17 cellular contexts compared by ENCODE assay signal in genomic region chr9:91783876-91784672, GRCh38.
DNase-seq lines count a peak whose midpoint lies in the region; ATAC-seq and TF ChIP-seq lines count a peak whose summit lies in the region.
"Had no signal": no experiment of that assay in that cellular context is flagged by ENCODE, and none has a peak within 500 bp of the region (broad histone marks: within the 10 kb centered on the region; RNA-seq: fewer than 3 reads in every experiment).

No MANE protein-coding gene starts in this region.

- H2BK12ac ChIP-seq in neuronal stem cell (ENCODE audit: low read length), result no peak overlapping the region

- no peak overlapping the region for H2BK15ac ChIP-seq in neuronal stem cell (ENCODE audit: low read length)

- no peak overlapping the region for H2AK5ac ChIP-seq in neuronal stem cell (ENCODE audit: low read depth, low read length)

- H4K8ac ChIP-seq in neuronal stem cell (ENCODE audit: low read depth, low read length), result no peak overlapping the region

- H3K14ac ChIP-seq in neuronal stem cell (ENCODE audit: low read length), result peak overlapping the region; percentile 32

- TF ChIP-seq EP300 in Ishikawa (IDR thresholded peaks at IDR 0.05; ENCODE audit: borderline replicate concordance) (no peak), esophagus muscularis mucosa (IDR thresholded peaks at IDR 0.05) (no peak)

- H3K4me1 ChIP-seq in esophagus muscularis mucosa (peaks cover 0 to 71% (median 67%) of the 10 kb centered on the region in 4 donors), neuronal stem cell (ENCODE audit: control insufficient read depth in 2 of 2, insufficient read depth in 1 of 2, low read depth in 1 of 2, low read length in 2 of 2) (peaks cover 4 to 7% of the 10 kb centered on the region in 2 donors)

- H3K36me3 ChIP-seq in esophagus muscularis mucosa (no peaks in the 10 kb centered on the region), neuronal stem cell (replicated peaks in 1 of 2; ENCODE audit: control insufficient read depth in 2 of 2, insufficient read depth in 2 of 2, low read length in 2 of 2) (peaks cover 2 to 10% of the 10 kb centered on the region in 2 donors)

- H4K91ac ChIP-seq in neuronal stem cell (ENCODE audit: low read depth, low read length, poor library complexity), result no peak overlapping the region

- no peak overlapping the region for H3K9ac ChIP-seq in neuronal stem cell (ENCODE audit: low read depth, low read length, poor library complexity)

- peak overlapping the region; percentile 44 for H3K23ac ChIP-seq in neuronal stem cell (ENCODE audit: low read depth, low read length, poor library complexity)

- H3K4ac ChIP-seq in neuronal stem cell (ENCODE audit: low read length), result no peak overlapping the region

- TF ChIP-seq CTCF in esophagus muscularis mucosa (IDR thresholded peaks at IDR 0.05) (no peak), type B pancreatic cell (conservative IDR thresholded peaks at IDR 0.05) (no peak)

- peaks cover 53% of the 10 kb centered on the region for H3K4me1 Mint-ChIP-seq in type B pancreatic cell (ENCODE audit: unreplicated experiment)
- H3K4me1 Mint-ChIP-seq: CD14-positive monocyte had no signal

- H2AFZ ChIP-seq in neuronal stem cell (ENCODE audit: low read length), result no peak overlapping the region

- peak overlapping the region; percentile 25 for H3K27ac Mint-ChIP-seq in type B pancreatic cell

- ATAC-seq in HG02973 (IDR thresholded peaks at IDR 0.05; ENCODE audit: unreplicated experiment), result no peak
- no peak for ATAC-seq in GM19463 (IDR thresholded peaks at IDR 0.05; ENCODE audit: unreplicated experiment)

- no peak for TF ChIP-seq POLR2A in esophagus muscularis mucosa (IDR thresholded peaks at IDR 0.05; ENCODE audit: low read depth)

- H3K27ac ChIP-seq in esophagus muscularis mucosa (replicated peaks in 1 of 4) (peak overlapping the region; percentile 69 to 78 (median 72)), neuronal stem cell (replicated peaks; ENCODE audit: low read length) (no peak overlapping the region)

- intact Hi-C loops in esophagus muscularis mucosa (cut with DNase I), result no loop called here

- H3K9me3 ChIP-seq in esophagus muscularis mucosa (no peaks in the 10 kb centered on the region), neuronal stem cell (replicated peaks in 1 of 2; ENCODE audit: control insufficient read depth in 2 of 2, insufficient read depth in 1 of 2, low read depth in 1 of 2, low read length in 2 of 2) (peaks cover 3 to 27% of the 10 kb centered on the region in 2 donors)

- H2BK5ac ChIP-seq in neuronal stem cell (ENCODE audit: low read length), result no peak overlapping the region

- TF ChIP-seq RAD21 in Ishikawa (IDR thresholded peaks at IDR 0.05; ENCODE audit: low read depth), result no peak

- 67% methylated on average over 14 of the region's 14 CpGs for WGBS in esophagus muscularis mucosa
- no CpG with 5 or more reads among the region's 14 CpGs for WGBS in neuronal stem cell (ENCODE audit: extremely low coverage in 2 of 2, insufficient read length in 2 of 2, insufficient replicate concordance in 1 of 2), 2 donors

- H3K4me2 ChIP-seq in neuronal stem cell (ENCODE audit: insufficient read depth, low read length, poor library complexity, severe bottlenecking), result no peak overlapping the region

- peaks cover 4% of the 10 kb centered on the region for H3K79me1 ChIP-seq in neuronal stem cell (ENCODE audit: low read depth, low read length)

- peaks cover 18% of the 10 kb centered on the region for H3K36me3 Mint-ChIP-seq in type B pancreatic cell
- H3K36me3 Mint-ChIP-seq: CD14-positive monocyte had no signal

- H3K4me3 Mint-ChIP-seq in type B pancreatic cell, result no peak overlapping the region
- H3K4me3 Mint-ChIP-seq: CD14-positive monocyte had no signal

- H3K27me3 ChIP-seq in esophagus muscularis mucosa (no peaks in the 10 kb centered on the region), neuronal stem cell (ENCODE audit: control insufficient read depth in 3 of 3, insufficient read depth in 3 of 3, low read depth in 1 of 3, low read length in 3 of 3) (no peaks in the 10 kb centered on the region)

- H3K4me3 ChIP-seq in esophagus muscularis mucosa (no peak overlapping the region), neuronal stem cell (ENCODE audit: low read length in 2 of 2) (no peak overlapping the region)

- DNase-seq in esophagus muscularis mucosa (ENCODE audit: extremely low spot score), result no peak
- no peak for DNase-seq in neuronal stem cell (ENCODE audit: low spot score)
- DNase-seq in type B pancreatic cell (ENCODE audit: extremely low spot score, unreplicated experiment), result no peak
- DNase-seq in medulla oblongata (ENCODE audit: extremely low spot score), result no peak
- DNase-seq: ACHN, AML-193, COR-L47, GF-D8, Kasumi-1, NCI-H1105 treated with DMSO at 0.1 percent for 48 hours, NCI-H1694 treated with DMSO at 0.1 percent for 48 hours, NCI-H526, Right ventricle myocardium superior had no signal

- H3K27me3 Mint-ChIP-seq in type B pancreatic cell, result no peaks in the 10 kb centered on the region

- H3K18ac ChIP-seq in neuronal stem cell (ENCODE audit: low read length), result peak overlapping the region; percentile 50

- no peak overlapping the region for H2BK120ac ChIP-seq in neuronal stem cell (ENCODE audit: low read depth, low read length)

- peaks cover 16% of the 10 kb centered on the region for H3K9me3 Mint-ChIP-seq in type B pancreatic cell

TF ChIP-seq in Ishikawa, 13 proteins besides CTCF, POLR2A, EP300 and RAD21:
- TF ChIP-seq REST (IDR thresholded peaks at IDR 0.05; ENCODE audit: low read depth) (0 out of 2 replicates have a peak, but pooled peaks have one; percentile 19), USF1 (IDR thresholded peaks at IDR 0.05) (no peak)
TF ChIP-seq in Ishikawa: peak in this region for 1.
